20 cellular contexts compared by ENCODE assay signal in the genomic region with DNA sequence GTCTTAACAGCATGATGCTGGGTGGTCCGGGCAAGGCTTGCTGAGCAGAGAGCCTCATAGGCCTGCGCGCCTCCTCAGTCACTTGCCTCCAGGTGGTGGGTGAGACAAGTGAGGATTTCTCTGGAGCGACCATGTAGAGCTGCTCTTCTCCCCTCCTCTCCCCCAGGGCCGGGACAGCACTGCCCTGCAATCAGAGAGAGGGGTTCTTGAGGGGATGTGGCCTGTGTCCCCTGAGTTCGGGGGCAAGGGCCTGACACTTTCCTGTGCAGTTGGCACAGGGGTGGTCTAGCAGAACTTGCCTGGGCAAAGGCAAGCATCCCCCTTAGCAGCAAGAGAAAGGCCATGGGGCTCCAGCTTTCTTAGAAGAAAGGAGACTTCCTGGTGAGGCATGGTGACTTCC.
"Had no signal": no experiment of that assay in that cellular context is flagged by ENCODE, and none has a peak within 500 bp of the region (broad histone marks: within the 10 kb centered on the region; RNA-seq: fewer than 3 reads in every experiment).

No MANE protein-coding gene starts in this region.

- H3K36me3 ChIP-seq: SJSA1 had no signal

- H3K27ac ChIP-seq: RWPE1, SJSA1, SK-N-MC had no signal

- DNase-seq: KBM-7, MV-4-11, NCI-H1048, NCI-H1105, NCI-H1417, NCI-H1436 treated with DMSO at 0.1 percent for 48 hours, NCI-H1694, NCI-H187 treated with DMSO at 0.1 percent for 48 hours, NCI-H2029 treated with DMSO at 0.1 percent for 48 hours, NCI-H2107, NCI-H2227 treated with DMSO at 0.1 percent for 48 hours, NCI-H524, NCI-H526 treated with DMSO at 0.1 percent for 48 hours, NCI-H748 treated with DMSO at 0.1 percent for 48 hours, SHP77 treated with DMSO at 0.1 percent for 48 hours had no signal

- H3K4me3 ChIP-seq: SJSA1, SK-N-MC had no signal

- H3K4me1 ChIP-seq: SJSA1 had no signal

- H3K27me3 ChIP-seq: SJSA1 had no signal

- FAIRE-seq: HTR-8/SVneo had no signal

- H3K9me3 ChIP-seq: SJSA1 had no signal

- ATAC-seq: Right ventricle myocardium inferior had no signal
